Comparison of ENCODE assay signal across 1 cellular context in genomic region chr1:109208847-109209463, GRCh38.
TF ChIP-seq lines count a peak whose summit lies in the region.

No MANE protein-coding gene starts in this region.

TF ChIP-seq in K562, 482 proteins besides CTCF, POLR2A, EP300 and RAD21:
- no peak for TF ChIP-seq TSHZ1 (CRISPR knock-in tag; IDR thresholded peaks at IDR 0.05)
- no peak for TF ChIP-seq EZH2 (IDR thresholded peaks at IDR 0.05; ENCODE audit: borderline replicate concordance, low read depth, low read length)
- no peak for TF ChIP-seq ZNF263 (CRISPR knock-in tag; IDR thresholded peaks at IDR 0.05; ENCODE audit: borderline replicate concordance)
- no peak for TF ChIP-seq DIDO1 (tag; IDR thresholded peaks at IDR 0.05; ENCODE audit: low read depth)
- no peak for TF ChIP-seq GTF2E2 (tag; IDR thresholded peaks at IDR 0.05)
